Comparison of ENCODE assay signal across 9 cellular contexts in the genomic region with DNA sequence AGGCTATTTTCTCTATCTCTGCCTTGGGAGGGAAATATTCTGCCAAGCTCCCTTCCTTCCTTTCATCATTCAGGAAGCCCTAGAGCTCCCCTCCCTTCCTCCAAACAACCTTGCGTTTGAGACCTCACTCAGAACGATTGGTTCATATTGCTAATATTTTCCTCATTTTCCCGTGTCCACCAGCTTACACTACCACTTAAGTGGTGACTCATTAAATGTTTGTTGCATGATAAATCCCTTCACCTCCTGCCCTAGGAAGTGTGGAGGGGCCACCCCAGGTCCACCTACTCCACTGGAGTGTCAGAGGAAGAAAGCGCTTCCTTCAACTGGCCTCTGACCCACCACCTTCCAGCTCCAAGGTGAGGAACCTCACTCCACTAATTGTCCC. TPM values are rescaled to one million over a fixed set of nuclear protein-coding genes. Genes with fewer than 3 reads are reported as not detected.
A peak's percentile ranks its signal among the peaks of the same experiment; 100 is the strongest.
DNase-seq lines count a peak whose midpoint lies in the region; ATAC-seq, FAIRE-seq and TF ChIP-seq lines count a peak whose summit lies in the region.
"Had no signal": no experiment of that assay in that cellular context is flagged by ENCODE, and none has a peak within 500 bp of the region (broad histone marks: within the 10 kb centered on the region; RNA-seq: fewer than 3 reads in every experiment).

No MANE protein-coding gene starts in this region.

- DNase-seq in Caki2 (ENCODE audit: low read depth): peak; percentile 52
- peak; percentile 88 for DNase-seq in RWPE1 (ENCODE audit: low spot score)
- peak; percentile 64 for DNase-seq in epithelial cell of esophagus (ENCODE audit: low read depth)
- DNase-seq in pancreas: no peak
- DNase-seq in GOT3 (lab: John Stamatoyannopoulos, UW): no peak
- DNase-seq in iPS-NIHi11 (ENCODE audit: low spot score): no peak
- no peak for DNase-seq in T-helper 9 cell
- DNase-seq: activated CD4-positive, CD25-positive, alpha-beta regulatory T cell treated with anti-CD3 and anti-CD28 coated beads, Interleukin-2, amount 50 U/mL, for 72 hours had no signal

- WGBS in pancreas, 2 donors: 38 to 39% methylated on average over 4 of the region's 4 CpGs

- H3K27ac ChIP-seq in RWPE1 (peak overlapping the region; percentile 50; the same call in 1 of the 2 replicates), pancreas (peak overlapping the region in 3 of 4 donors; percentile 10 to 74 (median 74))

- ATAC-seq in pancreas (no peak), HG02840 (IDR thresholded peaks at IDR 0.05; ENCODE audit: low FRiP score, unreplicated experiment) (no peak)

- H3K4me1 ChIP-seq in pancreas: peaks cover 0 to 4% (median 0%) of the 10 kb centered on the region in 3 donors

- H3K4me3 ChIP-seq in epithelial cell of esophagus (ENCODE audit: low read length): no peak overlapping the region
- no peak overlapping the region for H3K4me3 ChIP-seq in pancreas

- H3K27me3 ChIP-seq in pancreas: no peaks in the 10 kb centered on the region

- CTCF ChIA-PET in RWPE1 (lab: Yijun Ruan, JAX): interaction anchor here (0.9 to 1.0 kb wide), 2 partner anchors 48 to 113 kb away, joined by 3 read pairs; no protein-coding TSS in a partner anchor

- no peaks in the 10 kb centered on the region for H3K9me3 ChIP-seq in pancreas

- in situ Hi-C loops in Caki2 (cut with HindIII; ENCODE audit: low pct_unique_long_range_greater_than_20kb, low sequenced_read_pairs): no loop called here

- no peak for TF ChIP-seq CTCF in RWPE1 (conservative IDR thresholded peaks at IDR 0.05; ENCODE audit: low read depth)
- TF ChIP-seq CTCF in epithelial cell of esophagus (IDR thresholded peaks at IDR 0.05; ENCODE audit: insufficient read depth, low read depth, low read length, missing control alignments): no peak
- no peak for TF ChIP-seq CTCF in pancreas (IDR thresholded peaks at IDR 0.05)

- H3K36me3 ChIP-seq in pancreas: no peaks in the 10 kb centered on the region

- intact Hi-C loops in pancreas (cut with DNase I): no loop called here

- POLR2A ChIA-PET in RWPE1 (lab: Yijun Ruan, JAX; ENCODE audit: low non-redundant PET): interaction anchor here (0.5 kb wide), 1 partner anchor 432 kb away, joined by 4 read pairs; no protein-coding TSS in a partner anchor

- no peak for FAIRE-seq in pancreas (lab: Jason Lieb, UNC)

RNA-seq across cellular contexts. Expression of gene LPIN2, which starts 2.3 kb away (rescaled TPM):
- 30.4 and 31.6 TPM in 2 replicates for total RNA-seq in Caki2 (2014; rRNA removed; shearing (Covaris generic); ENCODE audit: low replicate concordance)
- total RNA-seq in pancreas: 10 to 100 TPM in 5 of 6 donors, 1 to 10 TPM in 1; 9.9 to 23.0 (median 13.7) TPM
- polyA plus RNA-seq in pancreas: 1 to 10 TPM; 5.1 to 8.2 TPM

Comparison
In these comparisons a context has a peak if more than half of its experiments do, and no peak if none do; other contexts are left out.
1. DNase-seq: peak in Caki2 (single experiment), RWPE1 (single experiment) and epithelial cell of esophagus (single experiment); none in pancreas (0 of 6), GOT3 (single experiment), iPS-NIHi11 (single experiment) and T-helper 9 cell (single experiment).